ENCODE assay signal across 10 cellular contexts in the genomic region with DNA sequence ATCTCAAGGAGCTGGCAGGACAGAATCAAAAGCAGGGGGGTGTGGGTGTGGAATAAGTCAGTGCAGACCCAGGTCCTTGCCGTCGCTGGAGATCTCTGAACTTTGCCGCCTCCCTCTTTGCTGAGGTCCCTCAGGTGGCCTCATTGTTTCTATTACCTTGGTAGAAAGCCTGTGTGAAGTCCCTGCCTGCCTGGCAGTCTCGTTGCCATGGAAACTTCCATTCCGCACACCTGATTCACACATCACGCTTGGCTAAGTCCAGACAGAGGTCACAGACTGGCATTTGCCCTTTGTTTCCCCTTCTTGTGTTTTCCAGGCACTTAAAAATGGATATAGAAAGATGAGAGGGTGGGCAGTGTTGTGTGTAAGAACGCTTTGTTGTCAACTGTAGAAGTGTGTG.
A peak's percentile ranks its signal among the peaks of the same experiment; 100 is the strongest.
DNase-seq lines count a peak whose midpoint lies in the region; TF ChIP-seq lines count a peak whose summit lies in the region.
"Had no signal": no experiment of that assay in that cellular context is flagged by ENCODE, and none has a peak within 500 bp of the region (broad histone marks: within the 10 kb centered on the region; RNA-seq: fewer than 3 reads in every experiment).

No MANE protein-coding gene starts in this region.

- H3K27me3 ChIP-seq in thyroid gland (no peaks in the 10 kb centered on the region), left ventricle myocardium inferior (ENCODE audit: low read depth) (no peaks in the 10 kb centered on the region), MM.1S (replicated peaks; ENCODE audit: insufficient read depth, low read length) (no peaks in the 10 kb centered on the region)

- H4K20me1 ChIP-seq in MM.1S (ENCODE audit: insufficient read depth, low read length): no peaks in the 10 kb centered on the region

- H3K36me3 ChIP-seq in thyroid gland: no peaks in the 10 kb centered on the region
- no peaks in the 10 kb centered on the region for H3K36me3 ChIP-seq in left ventricle myocardium inferior
- no peaks in the 10 kb centered on the region for H3K36me3 ChIP-seq in MM.1S (replicated peaks; ENCODE audit: insufficient read depth, low read length)

- H3K9ac ChIP-seq in MM.1S (ENCODE audit: low read length): no peak overlapping the region
- H3K9ac ChIP-seq: KMS-11 had no signal

- H3K4me2 ChIP-seq in MM.1S (ENCODE audit: low read depth, low read length): no peak overlapping the region
- H3K4me2 ChIP-seq: KMS-11 had no signal

- DNase-seq in activated T-cell treated with anti-CD3 and anti-CD28 coated beads, Interleukin-2, amount 50 U/mL, for 1 hour: peak; percentile 16
- DNase-seq in activated T-cell treated with anti-CD3 and anti-CD28 coated beads for 4 hours (no peak), M059J (ENCODE audit: low read depth) (peak; percentile 95), ecto neural progenitor cell (ENCODE audit: low spot score) (peak; percentile 50), thyroid gland (peak; percentile 82 to 85), amniotic stem cell (lab: John Stamatoyannopoulos, UW) (no peak), left ventricle myocardium inferior (no peak), MM.1S (no peak)

- TF ChIP-seq CTCF in thyroid gland (IDR thresholded peaks at IDR 0.05) (no peak), left ventricle myocardium inferior (IDR thresholded peaks at IDR 0.05; ENCODE audit: borderline replicate concordance) (no peak), MM.1S (IDR thresholded peaks at IDR 0.05; ENCODE audit: low read length) (no peak)

- no peak overlapping the region for H2AFZ ChIP-seq in MM.1S (ENCODE audit: low read length)

- H3F3A ChIP-seq in MM.1S (ENCODE audit: insufficient read depth, low read length): no peaks in the 10 kb centered on the region

- H3K9me2 ChIP-seq in MM.1S (replicated peaks; ENCODE audit: insufficient read depth, low read length): no peaks in the 10 kb centered on the region

- H3K4me3 ChIP-seq in thyroid gland (replicated peaks in 1 of 3): no peak overlapping the region
- no peak overlapping the region for H3K4me3 ChIP-seq in left ventricle myocardium inferior
- H3K4me3 ChIP-seq in MM.1S (ENCODE audit: low read length): no peak overlapping the region

- WGBS in thyroid gland, 2 donors: 17 to 28% methylated on average over 7 of the region's 7 CpGs

- peak overlapping the region; percentile 59 to 79 (median 77) for H3K27ac ChIP-seq in thyroid gland
- no peak overlapping the region for H3K27ac ChIP-seq in left ventricle myocardium inferior (replicated peaks)
- no peak overlapping the region for H3K27ac ChIP-seq in MM.1S (ENCODE audit: low read length)
- H3K27ac ChIP-seq: C4-2B, KMS-11 had no signal

- intact Hi-C loops in thyroid gland (cut with DNase I) (no loop called here), left ventricle myocardium inferior (cut with micrococcal nuclease) (no loop called here)

- H3K79me2 ChIP-seq in MM.1S (ENCODE audit: low read length): no peaks in the 10 kb centered on the region

- peaks cover 10 to 21% of the 10 kb centered on the region in 2 donors for H3K4me1 ChIP-seq in thyroid gland
- no peaks in the 10 kb centered on the region for H3K4me1 ChIP-seq in left ventricle myocardium inferior
- H3K4me1 ChIP-seq in MM.1S (ENCODE audit: low read length): no peaks in the 10 kb centered on the region

- H3K9me3 ChIP-seq in thyroid gland (no peaks in the 10 kb centered on the region), left ventricle myocardium inferior (replicated peaks) (peaks cover 19% of the 10 kb centered on the region), MM.1S (replicated peaks; ENCODE audit: insufficient read depth, low read length) (no peaks in the 10 kb centered on the region)

- no peak for TF ChIP-seq POLR2A in thyroid gland (IDR thresholded peaks at IDR 0.05)

Comparison
In these comparisons a context has a peak if more than half of its experiments do, and no peak if none do; other contexts are left out.
1. DNase-seq: peak in activated T-cell treated with anti-CD3 and anti-CD28 coated beads, Interleukin-2, amount 50 U/mL, for 1 hour (single experiment), M059J (single experiment), ecto neural progenitor cell (single experiment) and thyroid gland (2 of 2); none in activated T-cell treated with anti-CD3 and anti-CD28 coated beads for 4 hours (single experiment), amniotic stem cell (single experiment), left ventricle myocardium inferior (single experiment) and MM.1S (single experiment).
2. H3K27ac ChIP-seq: peak in thyroid gland (3 of 3); none in left ventricle myocardium inferior (single experiment) and MM.1S (single experiment).